Comparison of ENCODE assay signal across 9 cellular contexts in genomic region chr3:124558898-124559649, GRCh38.
DNase-seq lines count a peak whose midpoint lies in the region; FAIRE-seq and TF ChIP-seq lines count a peak whose summit lies in the region.
"Had no signal": no experiment of that assay in that cellular context is flagged by ENCODE, and none has a peak within 500 bp of the region (broad histone marks: within the 10 kb centered on the region; RNA-seq: fewer than 3 reads in every experiment).

No MANE protein-coding gene starts in this region.

- H3K27me3 ChIP-seq in colonic mucosa = no peaks in the 10 kb centered on the region

- no peak overlapping the region for H3K4me3 ChIP-seq in colonic mucosa

- peak overlapping the region; percentile 55 for H3K27ac ChIP-seq in colonic mucosa

- DNase-seq in EL (peak; percentile 99), NCI-H345 (lab: John Stamatoyannopoulos, UW) (peak; percentile 60), colonic mucosa (peak; percentile 87), medulla oblongata (ENCODE audit: extremely low spot score) (peak; percentile 80), NCI-H510A treated with DMSO at 0.1 percent for 48 hours (lab: John Stamatoyannopoulos, UW) (no peak), SIG-M5 treated with dmso at 0.1 percent for 504 hours (lab: John Stamatoyannopoulos, UW; ENCODE audit: unreplicated experiment) (no peak), NCI-H774 (lab: John Stamatoyannopoulos, UW) (no peak), GM19239 (ENCODE audit: insufficient read length, low spot score) (no peak)

- H3K9ac ChIP-seq in colonic mucosa (ENCODE audit: low read depth in 2 of 2, low read length in 2 of 2) = peak overlapping the region in 1 of 2 donors; percentile 15

- intact Hi-C loops in colonic mucosa (cut with DNase I) = no loop called here

- no peak for FAIRE-seq in GM19239 (lab: Jason Lieb, UNC)
- FAIRE-seq: frontal cortex had no signal

- H3K4me1 ChIP-seq in colonic mucosa = peaks cover 5% of the 10 kb centered on the region

- no peaks in the 10 kb centered on the region for H3K9me3 ChIP-seq in colonic mucosa

- no peaks in the 10 kb centered on the region for H3K36me3 ChIP-seq in colonic mucosa

- no peak for TF ChIP-seq CTCF in colonic mucosa (IDR thresholded peaks at IDR 0.05)

Comparison
In these comparisons a context has a peak if more than half of its experiments do, and no peak if none do; other contexts are left out.
1. DNase-seq: peak in EL (single experiment), NCI-H345 (single experiment), colonic mucosa (single experiment) and medulla oblongata (single experiment); none in NCI-H510A treated with DMSO at 0.1 percent for 48 hours (single experiment), SIG-M5 treated with dmso at 0.1 percent for 504 hours (single experiment), NCI-H774 (single experiment) and GM19239 (single experiment).